Comparison of ENCODE assay signal across 8 cellular contexts in genomic region chr19:32976223-32976805, GRCh38. TPM values are rescaled to one million over a fixed set of nuclear protein-coding genes. Genes with fewer than 3 reads are reported as not detected.
DNase-seq lines count a peak whose midpoint lies in the region; ATAC-seq and TF ChIP-seq lines count a peak whose summit lies in the region.

No MANE protein-coding gene starts in this region.

- intact Hi-C loops in OCI-LY7 (cut with micrococcal nuclease; ENCODE audit: unreplicated experiment), result loop anchor here (1.0 to 10.0 kb wide), 2 partner anchors 108 to 143 kb away; partner anchors contain the start of gene GPATCH1

- peaks cover 18% of the 10 kb centered on the region; the same call in 1 of the 2 replicates for H3K36me3 ChIP-seq in OCI-LY7 (ENCODE audit: insufficient read depth, low read length)
- no peaks in the 10 kb centered on the region for H3K36me3 ChIP-seq in neutrophil

- H3K79me2 ChIP-seq in OCI-LY7 (ENCODE audit: insufficient read depth, low read depth, low read length), result peaks cover 2% of the 10 kb centered on the region

- H3K27ac ChIP-seq in OCI-LY7 (ENCODE audit: low read depth, low read length, poor library complexity, severe bottlenecking), result no peak overlapping the region
- H3K27ac ChIP-seq in neutrophil, result no peak overlapping the region

- CTCF ChIA-PET in OCI-LY7 (lab: Charles Lee; ENCODE audit: unreplicated experiment), result no interaction called here

- H3K9me2 ChIP-seq in OCI-LY7 (ENCODE audit: insufficient read depth, low read length), result no peaks in the 10 kb centered on the region

- H3K4me1 ChIP-seq in OCI-LY7 (ENCODE audit: insufficient read depth, low read length, poor library complexity, severe bottlenecking), result no peaks in the 10 kb centered on the region
- peaks cover 25 to 37% of the 10 kb centered on the region in 2 experiments for H3K4me1 ChIP-seq in neutrophil (ENCODE audit: control insufficient read depth in 1 of 2, insufficient read depth in 1 of 2, low read depth in 1 of 2, low read length in 1 of 2)

- no peak overlapping the region for H3K4me2 ChIP-seq in OCI-LY7 (ENCODE audit: low read length)

- H3K27me3 ChIP-seq in neutrophil, result no peaks in the 10 kb centered on the region

- H3K4me3 ChIP-seq in OCI-LY7 (ENCODE audit: low read depth, low read length, poor library complexity, severe bottlenecking) (no peak overlapping the region), fibroblast of mammary gland (ENCODE audit: control insufficient read depth, low read depth, low read length) (no peak overlapping the region), neutrophil (ENCODE audit: low read depth in 1 of 2, low read length in 1 of 2) (no peak overlapping the region)

- DNase-seq in COR-L47 (lab: John Stamatoyannopoulos, UW) (peak; percentile 64), HuH-7 (ENCODE audit: low spot score) (peak; percentile 61), OCI-LY7 (ENCODE audit: low spot score) (peak; percentile 64), activated T-cell treated with anti-CD3 and anti-CD28 coated beads for 4 hours (peak; percentile 61), fibroblast of mammary gland (ENCODE audit: low read depth) (peak; percentile 66), superior temporal gyrus (ENCODE audit: extremely low spot score) (peak; percentile 85)

- TF ChIP-seq CTCF in OCI-LY7 (conservative IDR thresholded peaks at IDR 0.05; ENCODE audit: low read length), result peak; percentile 95
- TF ChIP-seq CTCF in fibroblast of mammary gland (conservative IDR thresholded peaks at IDR 0.05; ENCODE audit: control insufficient read depth, insufficient read depth, low read depth, low read length), result peak; percentile 84
- TF ChIP-seq CTCF in neutrophil (IDR thresholded peaks at IDR 0.05), result peak; percentile 56

- H3K9me3 ChIP-seq in OCI-LY7 (ENCODE audit: low read length) (no peaks in the 10 kb centered on the region), neutrophil (no peaks in the 10 kb centered on the region)

- H2AFZ ChIP-seq in OCI-LY7 (ENCODE audit: low read length), result no peak overlapping the region

- no TSS peak for BruUV-seq in OCI-LY7 (replicated peaks; lab: Mats Ljungman, UMichigan)

- ATAC-seq in HG02759 (IDR thresholded peaks at IDR 0.05; ENCODE audit: unreplicated experiment), result no peak

- no peaks in the 10 kb centered on the region for H4K20me1 ChIP-seq in OCI-LY7 (ENCODE audit: insufficient read depth, low read length)

- POLR2A ChIA-PET in OCI-LY7 (lab: Charles Lee), result interaction anchor here (0.7 kb wide), 1 partner anchor 1451 kb away, joined by 3 read pairs; no protein-coding TSS in a partner anchor

RNA-seq across cellular contexts. Expression of gene FAAP24, which starts 4.3 kb away (rescaled TPM):
- total RNA-seq in OCI-LY7 (2014; rRNA removed; shearing (Covaris generic)), result 5.4 and 12.1 TPM in 2 replicates
- total RNA-seq in OCI-LY7 (2022), result 12.8 and 15.0 TPM in 2 replicates

RNA-seq across cellular contexts. Expression of gene CEP89, which starts 4.6 kb away (rescaled TPM):
- total RNA-seq in OCI-LY7 (2014; rRNA removed; shearing (Covaris generic)), result 10.8 and 15.8 TPM in 2 replicates
- 20.6 and 24.2 TPM in 2 replicates for total RNA-seq in OCI-LY7 (2022)
